10 cellular contexts compared by ENCODE assay signal in genomic region chr17:59756236-59756818, GRCh38. TPM values are rescaled to one million over a fixed set of nuclear protein-coding genes. Genes with fewer than 3 reads are reported as not detected.
DNase-seq lines count a peak whose midpoint lies in the region; ATAC-seq and TF ChIP-seq lines count a peak whose summit lies in the region.
"Had no signal": no experiment of that assay in that cellular context is flagged by ENCODE, and none has a peak within 500 bp of the region (broad histone marks: within the 10 kb centered on the region; RNA-seq: fewer than 3 reads in every experiment).

No MANE protein-coding gene starts in this region.

- H3K4me1 Mint-ChIP-seq in Calu3 (ENCODE audit: low read depth, unreplicated experiment) (peaks cover 18% of the 10 kb centered on the region), osteocyte (ENCODE audit: unreplicated experiment) (peaks cover 71% of the 10 kb centered on the region)

- no peak for DNase-seq in Calu3
- DNase-seq in Panc1 (ENCODE audit: low read depth, low spot score) = peak; percentile 66
- no peak for DNase-seq in coronary artery (ENCODE audit: low spot score)
- DNase-seq in osteocyte (ENCODE audit: extremely low spot score, unreplicated experiment) = no peak
- DNase-seq in 8988T = no peak
- DNase-seq in posterior vena cava (ENCODE audit: low spot score) = no peak
- DNase-seq: stimulated activated CD8-positive, alpha-beta memory T cell treated with anti-CD3 and anti-CD28 coated beads, Interleukin-4, amount 100 ng/mL, for 48 hours had no signal

- POLR2A ChIA-PET in Panc1 (lab: Charles Lee) = interaction anchor here (0.6 kb wide), 1 partner anchor 58 kb away, joined by 8 read pairs; no protein-coding TSS in a partner anchor

- no TSS peak for BruUV-seq in Calu3 (replicated peaks; lab: Mats Ljungman, UMichigan)
- BruUV-seq in Panc1 (replicated peaks; lab: Mats Ljungman, UMichigan) = TSS peak; percentile 53

- H3K27ac ChIP-seq in Panc1 (ENCODE audit: low read length) (peak overlapping the region; percentile 100), coronary artery (peak overlapping the region; percentile 67 to 77)

- ATAC-seq in Panc1 (peak; percentile 87), GM18867 (IDR thresholded peaks at IDR 0.05; ENCODE audit: unreplicated experiment) (no peak), HG02759 (IDR thresholded peaks at IDR 0.05; ENCODE audit: unreplicated experiment) (no peak)

- CTCF ChIA-PET in Calu3 (lab: Charles Lee) (interaction anchor here (0.9 kb wide), 1 partner anchor 29 kb away, joined by 4 read pairs; no protein-coding TSS in a partner anchor), Panc1 (lab: Charles Lee) (interaction anchor here (0.7 kb wide), 1 partner anchor 58 kb away, joined by 7 read pairs; no protein-coding TSS in a partner anchor)

- H3K27ac Mint-ChIP-seq in Calu3 (ENCODE audit: unreplicated experiment) = peak overlapping the region; percentile 96
- H3K27ac Mint-ChIP-seq in osteocyte (ENCODE audit: unreplicated experiment) = peak overlapping the region; percentile 90
- H3K27ac Mint-ChIP-seq: IgD-negative memory B cell had no signal

- in situ Hi-C loops in Panc1 (cut with HindIII; ENCODE audit: low pct_unique_long_range_greater_than_20kb, low sequenced_read_pairs) = no loop called here

- intact Hi-C loops in Calu3 (cut with micrococcal nuclease; ENCODE audit: unreplicated experiment) = loop anchor here (1.0 kb wide), 1 partner anchor 30 kb away; no protein-coding TSS in a partner anchor
- intact Hi-C loops in Panc1 (cut with micrococcal nuclease; ENCODE audit: unreplicated experiment) = loop anchor here (2.0 kb wide), 1 partner anchor 24 kb away; no protein-coding TSS in a partner anchor
- intact Hi-C loops in posterior vena cava (cut with DNase I) = no loop called here

- no peak overlapping the region for H3K4me3 ChIP-seq in Panc1 (ENCODE audit: low read depth in 2 of 2, low read length in 2 of 2)
- H3K4me3 ChIP-seq in coronary artery = peak overlapping the region; percentile 22

- H3K36me3 ChIP-seq in Panc1 (ENCODE audit: control insufficient read depth, insufficient read depth, low read length) = peaks cover 10% of the 10 kb centered on the region; the same call in 1 of the 2 replicates

- peaks cover 7% of the 10 kb centered on the region; the same call in 1 of the 2 replicates for H3K9me3 ChIP-seq in Panc1 (ENCODE audit: control insufficient read depth, insufficient read depth, low read depth, low read length)

- TF ChIP-seq CTCF in Calu3 (IDR thresholded peaks at IDR 0.05; ENCODE audit: unreplicated experiment) = no peak
- TF ChIP-seq CTCF in Panc1 (IDR thresholded peaks at IDR 0.05) = no peak
- TF ChIP-seq CTCF in coronary artery (IDR thresholded peaks at IDR 0.05) = no peak
- no peak for TF ChIP-seq CTCF in osteocyte (IDR thresholded peaks at IDR 0.05)

- H3K9me3 Mint-ChIP-seq in Calu3 (ENCODE audit: low read depth, unreplicated experiment) (no peaks in the 10 kb centered on the region), osteocyte (ENCODE audit: unreplicated experiment) (peaks cover 5% of the 10 kb centered on the region)
- H3K9me3 Mint-ChIP-seq: IgD-negative memory B cell had no signal

- H3K36me3 Mint-ChIP-seq in Calu3 (ENCODE audit: insufficient read depth, unreplicated experiment) (peaks cover 38% of the 10 kb centered on the region), osteocyte (ENCODE audit: unreplicated experiment) (peaks cover 16% of the 10 kb centered on the region)

- H3K4me1 ChIP-seq in Panc1 (ENCODE audit: control insufficient read depth, insufficient read depth, low read length) = peaks cover 61% of the 10 kb centered on the region

- H3K4me3 Mint-ChIP-seq in Calu3 (ENCODE audit: low read depth, unreplicated experiment) = peak overlapping the region; percentile 14
- H3K4me3 Mint-ChIP-seq in osteocyte (ENCODE audit: unreplicated experiment) = no peak overlapping the region
- H3K4me3 Mint-ChIP-seq: IgD-negative memory B cell had no signal

- no peaks in the 10 kb centered on the region for H3K27me3 ChIP-seq in Panc1 (ENCODE audit: control insufficient read depth, insufficient read depth, low read length)

- H3K27me3 Mint-ChIP-seq in Calu3 (ENCODE audit: unreplicated experiment) = no peaks in the 10 kb centered on the region
- no peaks in the 10 kb centered on the region for H3K27me3 Mint-ChIP-seq in osteocyte (ENCODE audit: unreplicated experiment)
- H3K27me3 Mint-ChIP-seq: IgD-negative memory B cell had no signal

RNA-seq across cellular contexts. Expression of gene VMP1, which starts 48.9 kb away (rescaled TPM):
- 306 and 315 TPM in 2 replicates for total RNA-seq in Calu3 (2022)
- total RNA-seq in Panc1 (2021; ENCODE audit: unreplicated experiment) = 281 TPM
- 139 TPM for polyA plus RNA-seq in Panc1 (2012; ENCODE audit: insufficient read length)
- total RNA-seq in osteocyte = 364 and 468 TPM in 2 replicates
- total RNA-seq in posterior vena cava = 100 to 1,000 TPM; 259 to 390 TPM

RNA-seq across cellular contexts. Expression of gene PTRH2, which starts 49.1 kb away (rescaled TPM):
- total RNA-seq in Calu3 (2022) = 29.8 and 32.3 TPM in 2 replicates
- total RNA-seq in Panc1 (2021; ENCODE audit: unreplicated experiment) = 40.2 TPM
- 36.1 TPM for polyA plus RNA-seq in Panc1 (2012; ENCODE audit: insufficient read length)
- total RNA-seq in osteocyte = 19.6 TPM in 2 replicates
- 10 to 100 TPM; 13.0 to 17.4 TPM for total RNA-seq in posterior vena cava

Comparison
In these comparisons a context has a peak if more than half of its experiments do, and no peak if none do; other contexts are left out.
1. intact Hi-C loops: an anchor here in Calu3 (1.0 kb wide) and Panc1 (2.0 kb wide); none called in posterior vena cava.